ENCODE assay signal across 2 cellular contexts in the genomic region with DNA sequence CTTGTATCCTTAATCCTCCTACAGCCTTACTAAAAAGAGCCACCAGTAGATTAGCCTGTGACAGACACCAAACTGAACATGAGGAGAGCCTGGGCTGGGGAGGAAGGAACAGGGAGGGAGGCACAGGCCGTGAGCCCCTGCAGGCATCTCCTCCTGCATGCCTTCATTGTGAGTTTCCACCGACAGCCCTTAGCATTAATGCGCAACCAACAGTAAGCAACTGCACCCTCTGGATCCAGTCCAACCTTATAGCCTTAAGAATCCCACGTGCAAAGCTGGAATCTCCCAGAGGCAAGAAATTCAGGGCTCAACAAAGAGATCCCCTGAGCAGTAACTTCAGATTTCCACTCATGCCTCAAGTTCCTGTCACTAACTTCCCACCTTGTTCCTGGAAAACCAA.
TF ChIP-seq lines count a peak whose summit lies in the region.

No MANE protein-coding gene starts in this region.

TF ChIP-seq in liver, 16 proteins besides CTCF, POLR2A, EP300 and RAD21 (continued from another document):
- TF ChIP-seq, protein P1, sequence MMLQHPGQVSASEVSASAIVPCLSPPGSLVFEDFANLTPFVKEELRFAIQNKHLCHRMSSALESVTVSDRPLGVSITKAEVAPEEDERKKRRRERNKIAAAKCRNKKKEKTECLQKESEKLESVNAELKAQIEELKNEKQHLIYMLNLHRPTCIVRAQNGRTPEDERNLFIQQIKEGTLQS (IDR thresholded peaks at IDR 0.05), result no peak
- TF ChIP-seq NR2F2 (IDR thresholded peaks at IDR 0.05) (no peak), HNF4A (conservative IDR thresholded peaks at IDR 0.05) (no peak), GABPA (IDR thresholded peaks at IDR 0.05 in 1 of 2, conservative IDR thresholded peaks at IDR 0.05 in 1 of 2) (no peak)
- TF ChIP-seq, protein P2, sequence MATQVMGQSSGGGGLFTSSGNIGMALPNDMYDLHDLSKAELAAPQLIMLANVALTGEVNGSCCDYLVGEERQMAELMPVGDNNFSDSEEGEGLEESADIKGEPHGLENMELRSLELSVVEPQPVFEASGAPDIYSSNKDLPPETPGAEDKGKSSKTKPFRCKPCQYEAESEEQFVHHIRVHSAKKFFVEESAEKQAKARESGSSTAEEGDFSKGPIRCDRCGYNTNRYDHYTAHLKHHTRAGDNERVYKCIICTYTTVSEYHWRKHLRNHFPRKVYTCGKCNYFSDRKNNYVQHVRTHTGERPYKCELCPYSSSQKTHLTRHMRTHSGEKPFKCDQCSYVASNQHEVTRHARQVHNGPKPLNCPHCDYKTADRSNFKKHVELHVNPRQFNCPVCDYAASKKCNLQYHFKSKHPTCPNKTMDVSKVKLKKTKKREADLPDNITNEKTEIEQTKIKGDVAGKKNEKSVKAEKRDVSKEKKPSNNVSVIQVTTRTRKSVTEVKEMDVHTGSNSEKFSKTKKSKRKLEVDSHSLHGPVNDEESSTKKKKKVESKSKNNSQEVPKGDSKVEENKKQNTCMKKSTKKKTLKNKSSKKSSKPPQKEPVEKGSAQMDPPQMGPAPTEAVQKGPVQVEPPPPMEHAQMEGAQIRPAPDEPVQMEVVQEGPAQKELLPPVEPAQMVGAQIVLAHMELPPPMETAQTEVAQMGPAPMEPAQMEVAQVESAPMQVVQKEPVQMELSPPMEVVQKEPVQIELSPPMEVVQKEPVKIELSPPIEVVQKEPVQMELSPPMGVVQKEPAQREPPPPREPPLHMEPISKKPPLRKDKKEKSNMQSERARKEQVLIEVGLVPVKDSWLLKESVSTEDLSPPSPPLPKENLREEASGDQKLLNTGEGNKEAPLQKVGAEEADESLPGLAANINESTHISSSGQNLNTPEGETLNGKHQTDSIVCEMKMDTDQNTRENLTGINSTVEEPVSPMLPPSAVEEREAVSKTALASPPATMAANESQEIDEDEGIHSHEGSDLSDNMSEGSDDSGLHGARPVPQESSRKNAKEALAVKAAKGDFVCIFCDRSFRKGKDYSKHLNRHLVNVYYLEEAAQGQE (IDR thresholded peaks at IDR 0.05), result no peak

TF ChIP-seq in HepG2, 621 proteins besides CTCF, POLR2A, EP300 and RAD21 (continued from another document):
- TF ChIP-seq, protein P3, sequence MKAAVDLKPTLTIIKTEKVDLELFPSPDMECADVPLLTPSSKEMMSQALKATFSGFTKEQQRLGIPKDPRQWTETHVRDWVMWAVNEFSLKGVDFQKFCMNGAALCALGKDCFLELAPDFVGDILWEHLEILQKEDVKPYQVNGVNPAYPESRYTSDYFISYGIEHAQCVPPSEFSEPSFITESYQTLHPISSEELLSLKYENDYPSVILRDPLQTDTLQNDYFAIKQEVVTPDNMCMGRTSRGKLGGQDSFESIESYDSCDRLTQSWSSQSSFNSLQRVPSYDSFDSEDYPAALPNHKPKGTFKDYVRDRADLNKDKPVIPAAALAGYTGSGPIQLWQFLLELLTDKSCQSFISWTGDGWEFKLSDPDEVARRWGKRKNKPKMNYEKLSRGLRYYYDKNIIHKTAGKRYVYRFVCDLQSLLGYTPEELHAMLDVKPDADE (CRISPR knock-in tag; IDR thresholded peaks at IDR 0.05), result no peak
- TF ChIP-seq, protein P4, sequence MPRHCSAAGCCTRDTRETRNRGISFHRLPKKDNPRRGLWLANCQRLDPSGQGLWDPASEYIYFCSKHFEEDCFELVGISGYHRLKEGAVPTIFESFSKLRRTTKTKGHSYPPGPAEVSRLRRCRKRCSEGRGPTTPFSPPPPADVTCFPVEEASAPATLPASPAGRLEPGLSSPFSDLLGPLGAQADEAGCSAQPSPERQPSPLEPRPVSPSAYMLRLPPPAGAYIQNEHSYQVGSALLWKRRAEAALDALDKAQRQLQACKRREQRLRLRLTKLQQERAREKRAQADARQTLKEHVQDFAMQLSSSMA (CRISPR knock-in tag; IDR thresholded peaks at IDR 0.05), result no peak
- TF ChIP-seq ZFP82 (CRISPR knock-in tag; IDR thresholded peaks at IDR 0.05; ENCODE audit: borderline replicate concordance) (no peak), ATAD3A (CRISPR knock-in tag; IDR thresholded peaks at IDR 0.05) (no peak)
- TF ChIP-seq, protein P5, sequence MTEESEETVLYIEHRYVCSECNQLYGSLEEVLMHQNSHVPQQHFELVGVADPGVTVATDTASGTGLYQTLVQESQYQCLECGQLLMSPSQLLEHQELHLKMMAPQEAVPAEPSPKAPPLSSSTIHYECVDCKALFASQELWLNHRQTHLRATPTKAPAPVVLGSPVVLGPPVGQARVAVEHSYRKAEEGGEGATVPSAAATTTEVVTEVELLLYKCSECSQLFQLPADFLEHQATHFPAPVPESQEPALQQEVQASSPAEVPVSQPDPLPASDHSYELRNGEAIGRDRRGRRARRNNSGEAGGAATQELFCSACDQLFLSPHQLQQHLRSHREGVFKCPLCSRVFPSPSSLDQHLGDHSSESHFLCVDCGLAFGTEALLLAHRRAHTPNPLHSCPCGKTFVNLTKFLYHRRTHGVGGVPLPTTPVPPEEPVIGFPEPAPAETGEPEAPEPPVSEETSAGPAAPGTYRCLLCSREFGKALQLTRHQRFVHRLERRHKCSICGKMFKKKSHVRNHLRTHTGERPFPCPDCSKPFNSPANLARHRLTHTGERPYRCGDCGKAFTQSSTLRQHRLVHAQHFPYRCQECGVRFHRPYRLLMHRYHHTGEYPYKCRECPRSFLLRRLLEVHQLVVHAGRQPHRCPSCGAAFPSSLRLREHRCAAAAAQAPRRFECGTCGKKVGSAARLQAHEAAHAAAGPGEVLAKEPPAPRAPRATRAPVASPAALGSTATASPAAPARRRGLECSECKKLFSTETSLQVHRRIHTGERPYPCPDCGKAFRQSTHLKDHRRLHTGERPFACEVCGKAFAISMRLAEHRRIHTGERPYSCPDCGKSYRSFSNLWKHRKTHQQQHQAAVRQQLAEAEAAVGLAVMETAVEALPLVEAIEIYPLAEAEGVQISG (CRISPR knock-in tag; IDR thresholded peaks at IDR 0.05), result no peak
